ENCODE assay signal across 11 cellular contexts in genomic region chr2:237864940-237865622, GRCh38. TPM values are rescaled to one million over a fixed set of nuclear protein-coding genes. Genes with fewer than 3 reads are reported as not detected.
A peak's percentile ranks its signal among the peaks of the same experiment; 100 is the strongest.
DNase-seq lines count a peak whose midpoint lies in the region; ATAC-seq and TF ChIP-seq lines count a peak whose summit lies in the region.
"Had no signal": no experiment of that assay in that cellular context is flagged by ENCODE, and none has a peak within 500 bp of the region (broad histone marks: within the 10 kb centered on the region; RNA-seq: fewer than 3 reads in every experiment).

No MANE protein-coding gene starts in this region.

- no peak for ATAC-seq in GM19351 (IDR thresholded peaks at IDR 0.05; ENCODE audit: unreplicated experiment)
- ATAC-seq: stimulated activated naive CD8-positive, alpha-beta T cell treated with anti-CD3 and anti-CD28 coated beads, Interleukin-15, Interleukin-2, amounts not matched to agents 100 U/mL and 50 U/mL, for 24 hours had no signal

- H3K4me3 ChIP-seq in MG63 (no peak overlapping the region), dorsolateral prefrontal cortex (no peak overlapping the region), brain microvascular endothelial cell (ENCODE audit: low read depth, low read length) (no peak overlapping the region)
- H3K4me3 ChIP-seq in CD8-positive, alpha-beta memory T cell (ENCODE audit: low read length): no peak overlapping the region
- H3K4me3 ChIP-seq: BLaER1 had no signal

- H3K36me3 ChIP-seq in MG63 (peaks cover 53% of the 10 kb centered on the region), brain microvascular endothelial cell (replicated peaks) (no peaks in the 10 kb centered on the region)
- no peaks in the 10 kb centered on the region for H3K36me3 ChIP-seq in CD8-positive, alpha-beta memory T cell (ENCODE audit: insufficient read depth, low read length)
- H3K36me3 ChIP-seq: BLaER1 had no signal

- peak; percentile 88 for DNase-seq in A172 (ENCODE audit: low spot score)
- peak; percentile 81 for DNase-seq in MG63
- peak in 2 of 10 donors; percentile 11 to 29 for DNase-seq in dorsolateral prefrontal cortex
- DNase-seq in mesothelial cell of epicardium (ENCODE audit: low spot score in 2 of 2, unreplicated experiment in 2 of 2): no peak
- no peak for DNase-seq in CD8-positive, alpha-beta memory T cell
- DNase-seq in brain microvascular endothelial cell: no peak
- DNase-seq in NCI-H1048 (lab: John Stamatoyannopoulos, UW): no peak
- DNase-seq: activated gamma-delta T cell treated with Interleukin-2 at 50 U/mL for 16 hours; stimulated activated naive CD8-positive, alpha-beta T cell treated with anti-CD3 and anti-CD28 coated beads, Interleukin-15, Interleukin-2, amounts not matched to agents 100 U/mL and 50 U/mL, for 24 hours had no signal

- no peaks in the 10 kb centered on the region for H3K27me3 ChIP-seq in MG63
- H3K27me3 ChIP-seq in dorsolateral prefrontal cortex: no peaks in the 10 kb centered on the region
- no peaks in the 10 kb centered on the region for H3K27me3 ChIP-seq in CD8-positive, alpha-beta memory T cell (ENCODE audit: insufficient read depth, low read length, poor library complexity, severe bottlenecking)
- peaks cover under 1% of the 10 kb centered on the region for H3K27me3 ChIP-seq in brain microvascular endothelial cell (replicated peaks)

- no peak for TF ChIP-seq CTCF in dorsolateral prefrontal cortex (IDR thresholded peaks at IDR 0.05 in 54 of 56, conservative IDR thresholded peaks at IDR 0.05 in 2 of 56; ENCODE audit: low read depth in 1 of 56, partially characterized antibody in 56 of 56)
- TF ChIP-seq CTCF in mesothelial cell of epicardium (IDR thresholded peaks at IDR 0.05; ENCODE audit: unreplicated experiment): no peak
- no peak for TF ChIP-seq CTCF in brain microvascular endothelial cell (IDR thresholded peaks at IDR 0.05; ENCODE audit: low read depth, low read length, missing control alignments)

- in situ Hi-C loops in brain microvascular endothelial cell (cut with HindIII; ENCODE audit: low pct_ligation_motif_present, low sequenced_read_pairs): no loop called here

- H3K4me1 ChIP-seq in CD8-positive, alpha-beta memory T cell (ENCODE audit: insufficient read depth, low read length): peaks cover 5% of the 10 kb centered on the region

- no peak overlapping the region for H3K4me3 Mint-ChIP-seq in mesothelial cell of epicardium
- no peak overlapping the region for H3K4me3 Mint-ChIP-seq in CD8-positive, alpha-beta memory T cell

- H3K27ac ChIP-seq in dorsolateral prefrontal cortex (peak overlapping the region in 32 of 59 donors; percentile 3 to 93 (median 60)), brain microvascular endothelial cell (no peak overlapping the region)
- no peak overlapping the region for H3K27ac ChIP-seq in CD8-positive, alpha-beta memory T cell (ENCODE audit: low read depth, low read length)
- H3K27ac ChIP-seq: BLaER1 had no signal

- H3K36me3 Mint-ChIP-seq in mesothelial cell of epicardium: no peaks in the 10 kb centered on the region
- no peaks in the 10 kb centered on the region for H3K36me3 Mint-ChIP-seq in CD8-positive, alpha-beta memory T cell

- CTCF ChIA-PET in CD8-positive, alpha-beta memory T cell (lab: Charles Lee): no interaction called here

- intact Hi-C loops in dorsolateral prefrontal cortex (cut with DNase I): no loop called here

- H3K9me3 Mint-ChIP-seq in mesothelial cell of epicardium: no peaks in the 10 kb centered on the region
- H3K9me3 Mint-ChIP-seq in CD8-positive, alpha-beta memory T cell: no peaks in the 10 kb centered on the region

- no peaks in the 10 kb centered on the region for H3K9me3 ChIP-seq in MG63
- H3K9me3 ChIP-seq in CD8-positive, alpha-beta memory T cell (ENCODE audit: low read length): no peaks in the 10 kb centered on the region
- H3K9me3 ChIP-seq: BLaER1 had no signal

- peaks cover 28% of the 10 kb centered on the region for H3K27me3 Mint-ChIP-seq in mesothelial cell of epicardium (ENCODE audit: low read depth)
- H3K27me3 Mint-ChIP-seq in CD8-positive, alpha-beta memory T cell: peaks cover 29 to 59% of the 10 kb centered on the region in 2 donors

- H3K4me1 Mint-ChIP-seq in mesothelial cell of epicardium: peaks cover 33% of the 10 kb centered on the region
- peaks cover 7 to 11% (median 8%) of the 10 kb centered on the region in 3 donors for H3K4me1 Mint-ChIP-seq in CD8-positive, alpha-beta memory T cell

- POLR2A ChIA-PET in CD8-positive, alpha-beta memory T cell (lab: Charles Lee): no interaction called here

- peak overlapping the region; percentile 74 for H3K27ac Mint-ChIP-seq in mesothelial cell of epicardium
- H3K27ac Mint-ChIP-seq in CD8-positive, alpha-beta memory T cell: peak overlapping the region in 1 of 8 donors; percentile 47

RNA-seq across cellular contexts. Expression of gene RAMP1, which starts 5.7 kb away (rescaled TPM):
- 32.4 and 35.2 TPM in 2 replicates for total RNA-seq in A172 (2014; rRNA removed; shearing (Covaris generic))
- total RNA-seq in MG63 (2014; rRNA removed; shearing (Covaris generic); ENCODE audit: low replicate concordance): 125 and 192 TPM in 2 replicates
- total RNA-seq in dorsolateral prefrontal cortex: 100 to 1,000 TPM in 16 of 120 experiments, 10 to 100 TPM in 104; 39.9 to 172 (median 76.2) TPM
- 2.0 to 2.1 TPM (median 2.0 TPM) in 3 replicates for total RNA-seq in mesothelial cell of epicardium
- under 1 TPM; 0.60 to 0.63 TPM for total RNA-seq in CD8-positive, alpha-beta memory T cell
- polyA plus RNA-seq in CD8-positive, alpha-beta memory T cell: 0.59 TPM

Comparison
In these comparisons a context has a peak if more than half of its experiments do, and no peak if none do; other contexts are left out.
1. DNase-seq: peak in A172 (single experiment) and MG63 (single experiment); none in mesothelial cell of epicardium (0 of 2), CD8-positive, alpha-beta memory T cell (0 of 5), brain microvascular endothelial cell (single experiment) and NCI-H1048 (single experiment).
2. H3K27ac ChIP-seq: peak in dorsolateral prefrontal cortex (32 of 59); none in CD8-positive, alpha-beta memory T cell (single experiment) and brain microvascular endothelial cell (single experiment).
3. RNA of gene RAMP1, which starts 5.7 kb away (total RNA-seq): 125 to 192 TPM in MG63, 39.9 to 172 TPM in dorsolateral prefrontal cortex and 32.4 to 35.2 TPM in A172; 2.0 to 2.1 TPM in mesothelial cell of epicardium and 0.60 to 0.63 TPM in CD8-positive, alpha-beta memory T cell; every median in the first group is over 10 times any median in the second.